In genomic region chr5:36175043-36175442, GRCh38 we compare ENCODE assay signal across 25 cellular contexts.
"Had no signal": no experiment of that assay in that cellular context is flagged by ENCODE, and none has a peak within 500 bp of the region (broad histone marks: within the 10 kb centered on the region; RNA-seq: fewer than 3 reads in every experiment).

No MANE protein-coding gene starts in this region.

- H3K4me3 Mint-ChIP-seq: activated CD4-positive, alpha-beta T cell treated with anti-CD3 and anti-CD28 coated beads, Interleukin-2, amount 10 ng/mL, durations not matched to agents 7 days and 5 days; activated CD8-positive, alpha-beta T cell treated with anti-CD3 and anti-CD28 coated beads for 36 hours; activated naive CD8-positive, alpha-beta T cell treated with anti-CD3 and anti-CD28 coated beads for 36 hours; naive thymus-derived CD4-positive, alpha-beta T cell; stimulated activated naive CD8-positive, alpha-beta T cell treated with anti-CD3 and anti-CD28 coated beads, Interleukin-15, amount 100 ng/mL, for 72 hours; T-helper 1 cell treated with Interleukin-12 subunit alpha and Interleukin-12 subunit beta and Interleukin-4 antibody, amounts not matched to agents 30 μg/mL and 1 μg/mL, for 36 hours had no signal

- ATAC-seq: activated CD4-positive, CD25-positive, alpha-beta regulatory T cell treated with anti-CD3 and anti-CD28 coated beads, Interleukin-2, amount 50 U/mL, for 24 hours; activated CD8-positive, alpha-beta T cell treated with anti-CD3 and anti-CD28 coated beads for 36 hours; gastroesophageal sphincter; heart left ventricle; left lobe of liver; lower lobe of right lung; naive thymus-derived CD4-positive, alpha-beta T cell; psoas muscle; stimulated activated naive CD8-positive, alpha-beta T cell treated with anti-CD3 and anti-CD28 coated beads, Interleukin-15, amount 100 ng/mL, for 72 hours had no signal

- H3K4me1 Mint-ChIP-seq: activated CD4-positive, alpha-beta T cell treated with anti-CD3 and anti-CD28 coated beads, Interleukin-2, amount 10 ng/mL, durations not matched to agents 7 days and 5 days had no signal

- H3K27ac Mint-ChIP-seq: activated CD4-positive, alpha-beta T cell treated with anti-CD3 and anti-CD28 coated beads, Interleukin-2, amount 10 ng/mL, durations not matched to agents 7 days and 5 days; activated CD8-positive, alpha-beta T cell treated with anti-CD3 and anti-CD28 coated beads for 36 hours; activated naive CD8-positive, alpha-beta T cell treated with anti-CD3 and anti-CD28 coated beads for 36 hours; activated T-helper 2 cell treated with anti-CD3 and anti-CD28 coated beads, Interferon-gamma antibody, Interleukin-2, Interleukin-4, amounts not matched to agents 10 μg/mL and 5 μg/mL and 100 μg/mL, durations not matched to agents 14 hours and 24 hours and 36 hours; T-helper 1 cell treated with Interleukin-12 subunit alpha and Interleukin-12 subunit beta and Interleukin-4 antibody, amounts not matched to agents 30 μg/mL and 1 μg/mL, for 36 hours had no signal

- H3K9me3 Mint-ChIP-seq: activated CD4-positive, alpha-beta T cell treated with anti-CD3 and anti-CD28 coated beads, Interleukin-2, amount 10 ng/mL, durations not matched to agents 7 days and 5 days; activated CD8-positive, alpha-beta T cell treated with anti-CD3 and anti-CD28 coated beads for 36 hours; activated naive CD8-positive, alpha-beta T cell treated with anti-CD3 and anti-CD28 coated beads for 36 hours; activated T-helper 2 cell treated with anti-CD3 and anti-CD28 coated beads, Interferon-gamma antibody, Interleukin-2, Interleukin-4, amounts not matched to agents 10 μg/mL and 5 μg/mL and 100 μg/mL, durations not matched to agents 14 hours and 24 hours and 36 hours; naive thymus-derived CD4-positive, alpha-beta T cell; stimulated activated naive CD8-positive, alpha-beta T cell treated with anti-CD3 and anti-CD28 coated beads, Interleukin-15, amount 100 ng/mL, for 72 hours; T-helper 1 cell treated with Interleukin-12 subunit alpha and Interleukin-12 subunit beta and Interleukin-4 antibody, amounts not matched to agents 30 μg/mL and 1 μg/mL, for 36 hours had no signal

- H3K27me3 Mint-ChIP-seq: activated CD4-positive, alpha-beta T cell treated with anti-CD3 and anti-CD28 coated beads, Interleukin-2, amount 10 ng/mL, durations not matched to agents 7 days and 5 days; activated CD8-positive, alpha-beta T cell treated with anti-CD3 and anti-CD28 coated beads for 36 hours; activated naive CD8-positive, alpha-beta T cell treated with anti-CD3 and anti-CD28 coated beads for 36 hours; naive thymus-derived CD4-positive, alpha-beta T cell; stimulated activated naive CD8-positive, alpha-beta T cell treated with anti-CD3 and anti-CD28 coated beads, Interleukin-15, amount 100 ng/mL, for 72 hours had no signal

- H3K27me3 ChIP-seq: gastroesophageal sphincter, heart left ventricle, ovary, right atrium auricular region, testis, uterus had no signal

- H3K27ac ChIP-seq: epithelial cell of prostate, gastroesophageal sphincter, heart left ventricle, lower lobe of right lung, ovary, psoas muscle, right atrium auricular region, testis, uterus had no signal

- H3K4me3 ChIP-seq: gastroesophageal sphincter, heart left ventricle, lower lobe of right lung, ovary, psoas muscle, right atrium auricular region, testis, uterus had no signal

- H3K4me1 ChIP-seq: heart left ventricle, lower lobe of right lung, psoas muscle, right atrium auricular region, testis, uterus had no signal

- H3K36me3 ChIP-seq: ovary, uterus had no signal

- DNase-seq: activated CD4-positive, alpha-beta T cell treated with anti-CD3 and anti-CD28 coated beads, Interleukin-2, amount 10 ng/mL, durations not matched to agents 7 days and 5 days; activated CD8-positive, alpha-beta T cell treated with anti-CD3 and anti-CD28 coated beads for 36 hours; activated naive CD4-positive, alpha-beta T cell; activated naive CD8-positive, alpha-beta T cell treated with anti-CD3 and anti-CD28 coated beads for 36 hours; activated T-cell treated with anti-CD3 and anti-CD28 coated beads, Interleukin-2, amount 50 U/mL, for 1 hour; cerebellar nuclear complex; cortex of kidney; heart left ventricle; kidney; lower lobe of right lung; naive thymus-derived CD4-positive, alpha-beta T cell; ovary; psoas muscle; stimulated activated CD4-positive, alpha-beta T cell treated with anti-CD3 and anti-CD28 coated beads, Interleukin-4, amount 100 ng/mL, for 4 hours; stimulated activated naive CD8-positive, alpha-beta T cell treated with anti-CD3 and anti-CD28 coated beads, Interleukin-15, amount 100 ng/mL, for 72 hours; testis; trophoblast cell; uterus had no signal
